In the genomic region with DNA sequence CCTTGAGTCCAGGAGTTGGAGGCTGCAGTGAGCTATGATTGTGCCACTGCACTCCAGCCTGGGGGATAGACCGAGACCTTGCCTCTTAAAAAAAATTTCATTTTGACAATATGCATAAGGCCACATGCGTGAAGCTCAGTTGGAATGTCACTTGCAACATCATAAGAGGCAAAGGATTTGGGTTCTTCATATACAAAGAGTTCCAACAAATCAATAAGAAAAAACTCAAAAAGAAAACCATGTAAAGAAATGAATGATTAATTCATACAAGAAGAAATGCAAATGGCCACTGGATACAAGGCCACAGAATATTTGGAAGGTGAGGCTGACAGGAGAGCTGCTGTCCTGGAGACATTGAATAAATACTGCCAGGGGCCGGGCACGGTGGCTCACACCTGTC, we compare ENCODE assay signal across 38 cellular contexts.
"Had no signal": no experiment of that assay in that cellular context is flagged by ENCODE, and none has a peak within 500 bp of the region (broad histone marks: within the 10 kb centered on the region; RNA-seq: fewer than 3 reads in every experiment).

No MANE protein-coding gene starts in this region.

- H2AFZ ChIP-seq: PC-9 had no signal

- H3K27ac ChIP-seq: brain microvascular endothelial cell, PC-9, RWPE1, VCaP had no signal

- DNase-seq: activated CD4-positive, alpha-beta memory T cell treated with anti-CD3 and anti-CD28 coated beads, Interleukin-2, amount 10 ng/mL, durations not matched to agents 7 days and 5 days; activated CD4-positive, alpha-beta T cell treated with anti-CD3 and anti-CD28 coated beads for 1 hour; activated CD4-positive, alpha-beta T cell treated with anti-CD3 and anti-CD28 coated beads for 48 hours; activated CD4-positive, CD25-positive, alpha-beta regulatory T cell; activated CD8-positive, alpha-beta memory T cell treated with anti-CD3 and anti-CD28 coated beads for 24 hours; activated CD8-positive, alpha-beta memory T cell treated with anti-CD3 and anti-CD28 coated beads, Interleukin-2, amount 10 ng/mL, durations not matched to agents 7 days and 5 days; activated CD8-positive, alpha-beta memory T cell treated with anti-CD3 and anti-CD28 coated beads, Interleukin-2, amount 50 U/mL, for 48 hours; activated effector memory CD4-positive, alpha-beta T cell treated with anti-CD3 and anti-CD28 coated beads, Interleukin-2, amount 50 U/mL, for 16 hours; activated naive CD4-positive, alpha-beta T cell; activated naive CD4-positive, alpha-beta T cell treated with anti-CD3 and anti-CD28 coated beads, Interleukin-2, amount 50 U/mL, for 16 hours; activated naive CD8-positive, alpha-beta T cell treated with anti-CD3 and anti-CD28 coated beads for 36 hours; activated T-cell treated with anti-CD3 and anti-CD28 coated beads, Interleukin-2, amount 50 U/mL, for 72 hours; amniotic stem cell; aorta; brain microvascular endothelial cell; central memory CD4-positive, alpha-beta T cell; MM.1S; MV-4-11; NCI-H1092 treated with DMSO at 0.1 percent for 48 hours; NCI-H1417; NCI-H146; NCI-H187; NCI-H2029 treated with DMSO at 0.1 percent for 48 hours; NCI-H2107; NCI-H2171; NCI-H510A; NCI-H526; NCI-H748 treated with DMSO at 0.1 percent for 48 hours; NK-92 treated with Interleukin-12 subunit alpha and Interleukin-12 subunit beta, amount 100 ng/mL, for 24 hours; PC-9; SIG-M5; SW 1271; T-helper 1 cell; T-helper 2 cell; T-helper 9 cell had no signal

- H3K4me3 ChIP-seq: PC-9 had no signal

- H3K4me2 ChIP-seq: PC-9 had no signal

- FAIRE-seq: RCC 7860 had no signal

- H3K27me3 ChIP-seq: brain microvascular endothelial cell had no signal

- H3K36me3 ChIP-seq: brain microvascular endothelial cell had no signal
